In the genomic region with DNA sequence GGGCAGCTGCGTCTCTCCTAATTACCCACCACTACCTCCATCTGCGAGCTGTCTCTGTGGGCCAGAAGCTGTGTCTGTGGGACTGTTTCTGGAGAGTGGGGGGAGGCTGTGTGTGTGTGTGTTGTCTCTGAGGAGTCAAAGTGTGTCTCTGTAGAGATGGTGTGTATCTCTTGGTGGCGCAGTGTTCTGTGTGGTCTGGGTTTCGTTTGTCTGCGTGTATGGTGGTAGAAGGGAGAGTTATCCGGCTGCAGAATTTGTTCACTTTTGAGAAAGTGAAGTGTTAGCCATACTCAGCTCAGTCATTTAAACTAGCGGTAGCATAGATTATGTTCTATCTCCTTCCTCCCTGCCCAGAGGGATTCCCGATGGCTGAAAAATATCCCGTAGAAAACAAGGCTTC, we compare ENCODE assay signal across 24 cellular contexts. TPM values are rescaled to one million over a fixed set of nuclear protein-coding genes. Genes with fewer than 3 reads are reported as not detected.
"Had no signal": no experiment of that assay in that cellular context is flagged by ENCODE, and none has a peak within 500 bp of the region (broad histone marks: within the 10 kb centered on the region; RNA-seq: fewer than 3 reads in every experiment).

No MANE protein-coding gene starts in this region.

- H3K4me3 Mint-ChIP-seq: activated CD4-positive, alpha-beta memory T cell treated with anti-CD3 and anti-CD28 coated beads, Interleukin-2, amount 10 ng/mL, durations not matched to agents 7 days and 5 days; activated CD4-positive, alpha-beta T cell treated with anti-CD3 and anti-CD28 coated beads for 36 hours; activated naive CD4-positive, alpha-beta T cell treated with anti-CD3 and anti-CD28 coated beads for 36 hours had no signal

- ATAC-seq: activated CD4-positive, alpha-beta T cell treated with anti-CD3 and anti-CD28 coated beads for 36 hours; activated T-helper 17 cell treated with anti-CD3 and anti-CD28 coated beads, Interleukin-2, amount 50 U/mL, for 72 hours had no signal

- H3K9me3 Mint-ChIP-seq: activated CD4-positive, alpha-beta memory T cell treated with anti-CD3 and anti-CD28 coated beads, Interleukin-2, amount 10 ng/mL, durations not matched to agents 7 days and 5 days; activated naive CD4-positive, alpha-beta T cell treated with anti-CD3 and anti-CD28 coated beads for 36 hours; activated T-helper 17 cell treated with anti-CD3 and anti-CD28 coated beads, Interleukin-2, amount 50 U/mL, for 72 hours had no signal

- H3K4me1 ChIP-seq: SJCRH30 had no signal

- DNase-seq: activated CD4-positive, alpha-beta memory T cell treated with anti-CD3 and anti-CD28 coated beads, Interleukin-2, amount 10 ng/mL, durations not matched to agents 7 days and 5 days; activated CD4-positive, alpha-beta T cell treated with anti-CD3 and anti-CD28 coated beads for 36 hours; activated CD4-positive, alpha-beta T cell treated with anti-CD3 and anti-CD28 coated beads, Interleukin-2, amount 50 U/mL, for 1 hour; activated gamma-delta T cell; activated naive CD4-positive, alpha-beta T cell treated with anti-CD3 and anti-CD28 coated beads for 36 hours; activated T-cell treated with anti-CD3 and anti-CD28 coated beads for 4 hours; activated T-cell treated with anti-CD3 and anti-CD28 coated beads, Interleukin-2, amount 50 U/mL, for 48 hours; MM.1S; NCI-H1105; NCI-H1436; NCI-H1694 treated with DMSO at 0.1 percent for 48 hours; NCI-H2029 treated with DMSO at 0.1 percent for 48 hours; NCI-H510A treated with DMSO at 0.1 percent for 48 hours; Peyer's patch; Right ventricle myocardium superior; SJCRH30; SK-N-SH; T-helper 1 cell; WERI-Rb-1 had no signal

- H3K36me3 Mint-ChIP-seq: activated naive CD8-positive, alpha-beta T cell had no signal

- H3K27ac Mint-ChIP-seq: activated CD4-positive, alpha-beta memory T cell treated with anti-CD3 and anti-CD28 coated beads, Interleukin-2, amount 10 ng/mL, durations not matched to agents 7 days and 5 days; activated CD4-positive, alpha-beta T cell treated with anti-CD3 and anti-CD28 coated beads for 36 hours; activated naive CD4-positive, alpha-beta T cell treated with anti-CD3 and anti-CD28 coated beads for 36 hours; activated naive CD8-positive, alpha-beta T cell; activated T-helper 17 cell treated with anti-CD3 and anti-CD28 coated beads, Interleukin-2, amount 50 U/mL, for 72 hours had no signal

- H3K9me3 ChIP-seq: Peyer's patch, SJCRH30, SK-N-SH had no signal

- H3K27me3 ChIP-seq: SJCRH30 had no signal

- H3K4me3 ChIP-seq: SJCRH30 had no signal

- H3K27ac ChIP-seq: Peyer's patch, RWPE1, SJCRH30, WERI-Rb-1 had no signal

- H3K4me2 ChIP-seq: SK-N-SH had no signal

- H3K36me3 ChIP-seq: Peyer's patch, SJCRH30, WERI-Rb-1 had no signal

- H3K9ac ChIP-seq: SK-N-SH had no signal

RNA-seq across cellular contexts. Expression of gene MYRIP, which starts 2.2 kb away (rescaled TPM):
- total RNA-seq: activated CD4-positive, alpha-beta memory T cell treated with anti-CD3 and anti-CD28 coated beads, Interleukin-2, amount 10 ng/mL, durations not matched to agents 7 days and 5 days; activated CD4-positive, alpha-beta T cell treated with anti-CD3 and anti-CD28 coated beads for 36 hours; activated CD8-positive, alpha-beta memory T cell treated with anti-CD3 and anti-CD28 coated beads for 36 hours; activated naive CD4-positive, alpha-beta T cell treated with anti-CD3 and anti-CD28 coated beads for 36 hours; activated T-helper 17 cell treated with anti-CD3 and anti-CD28 coated beads, Interleukin-2, amount 50 U/mL, for 72 hours; SJCRH30; T-helper 2 cell treated with Interferon-gamma antibody and Interleukin-4, amounts not matched to agents 100 ng/mL and 5 ng/mL, for 36 hours had no signal
